Comparison of ENCODE assay signal across 8 cellular contexts in the genomic region with DNA sequence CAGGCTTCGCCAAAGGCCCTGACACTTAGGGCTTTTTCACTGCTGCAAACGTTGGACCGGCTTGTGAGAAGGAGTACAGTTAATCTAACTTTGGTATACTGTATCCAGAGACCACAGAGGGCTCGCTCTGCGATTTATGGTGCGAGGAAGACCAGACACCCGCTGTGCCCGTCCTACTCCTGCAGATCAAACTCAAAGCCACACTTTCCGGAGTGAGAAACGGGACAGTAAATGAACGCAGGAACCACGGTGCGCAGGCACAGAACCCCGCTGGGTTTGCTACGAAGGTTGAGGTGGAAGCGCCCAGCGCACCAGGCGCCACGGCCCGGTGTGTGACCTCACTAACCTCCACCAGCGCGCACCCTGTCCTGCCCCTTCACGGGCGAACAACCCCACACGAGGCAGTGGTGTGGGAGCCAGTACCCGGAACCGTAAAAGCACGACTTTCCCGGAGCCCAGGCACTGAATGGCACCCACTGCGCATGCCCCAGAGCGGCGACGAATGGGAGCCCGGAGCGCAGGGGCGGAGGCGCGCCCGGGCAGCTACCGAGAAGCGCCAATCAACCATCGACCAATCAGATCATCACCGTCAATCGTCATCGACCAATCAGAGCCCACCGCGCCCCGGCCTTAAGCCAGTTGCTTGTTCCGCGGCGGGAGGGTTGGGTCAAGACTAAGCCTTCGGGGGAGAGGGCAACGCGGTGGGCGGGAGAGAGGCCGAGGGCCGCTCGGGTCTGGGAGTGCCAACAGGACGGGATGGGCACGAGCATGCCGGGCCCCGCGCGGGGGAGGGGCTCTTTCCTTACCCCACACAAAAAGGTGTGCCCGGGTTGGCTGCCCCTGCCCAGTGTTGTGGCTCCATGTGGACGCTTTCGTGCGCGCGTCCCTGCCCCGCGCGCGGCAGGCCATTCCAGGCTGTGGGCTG. TPM values are rescaled to one million over a fixed set of nuclear protein-coding genes. Genes with fewer than 3 reads are reported as not detected.
DNase-seq lines count a peak whose midpoint lies in the region; ATAC-seq and TF ChIP-seq lines count a peak whose summit lies in the region.

No MANE protein-coding gene starts in this region.

- DNase-seq in AG08396 (ENCODE audit: low spot score) (peak; percentile 98), NCI-H2227 treated with DMSO at 0.1 percent for 48 hours (lab: John Stamatoyannopoulos, UW) (peak; percentile 99), WTC11 (ENCODE audit: low spot score) (peak; percentile 88), caudate nucleus (lab: John Stamatoyannopoulos, UW) (peak; percentile 7 to 92 (median 81)), iris pigment epithelial cell (ENCODE audit: low read depth) (peak; percentile 91), spleen (peak; percentile 94)

- CTCF ChIA-PET in WTC11 (lab: Charles Lee): interaction anchor here (0.6 to 1.0 kb wide), 7 partner anchors 11 to 142 kb away, joined by 3 to 5 read pairs (median 3); no protein-coding TSS in a partner anchor

- H3K36me3 ChIP-seq in spleen: no peaks in the 10 kb centered on the region

- in situ Hi-C loops in GM18951 (cut with MboI; ENCODE audit: low sequenced_read_pairs, unreplicated experiment): no loop called here

- no peaks in the 10 kb centered on the region for H3K9me3 ChIP-seq in spleen

- TF ChIP-seq CTCF in WTC11 (IDR thresholded peaks at IDR 0.05) (no peak), spleen (IDR thresholded peaks at IDR 0.05 in 8 of 11, conservative IDR thresholded peaks at IDR 0.05 in 3 of 11) (no peak)

- no peak overlapping the region for H3K27ac Mint-ChIP-seq in WTC11

- no peaks in the 10 kb centered on the region for H3K9me3 Mint-ChIP-seq in WTC11

- peak overlapping the region; percentile 84 for H3K4me3 Mint-ChIP-seq in WTC11

- H3K27me3 Mint-ChIP-seq in WTC11 (ENCODE audit: low read depth): no peaks in the 10 kb centered on the region

- intact Hi-C loops in spleen (cut with DNase I; ENCODE audit: low total_unique reads): no loop called here

- H3K27ac ChIP-seq in caudate nucleus (ENCODE audit: low read depth, low read length) (peak overlapping the region; percentile 54), spleen (peak overlapping the region; percentile 55 to 89 (median 78))

- WGBS in spleen, 5 donors: 0 to 49% (median 1%) methylated on average over 2 to 74 of the region's 74 CpGs

- no peaks in the 10 kb centered on the region for H3K36me3 Mint-ChIP-seq in WTC11

- H3K4me1 ChIP-seq in spleen: peaks cover 0 to 16% (median 10%) of the 10 kb centered on the region in 6 donors

- peak; percentile 75 for TF ChIP-seq POLR2A in GM18951 (IDR thresholded peaks at IDR 0.05; ENCODE audit: extremely low read depth, insufficient read depth, insufficient read length)
- TF ChIP-seq POLR2A in spleen (IDR thresholded peaks at IDR 0.05): peak in 2 of 3 donors; percentile 51 to 55

- H3K4me3 ChIP-seq in spleen: peak overlapping the region; percentile 40 to 77 (median 51)

- H3K4me1 Mint-ChIP-seq in WTC11: peaks cover 3% of the 10 kb centered on the region; the same call in 1 of the 2 replicates

- POLR2A ChIA-PET in WTC11 (lab: Charles Lee): interaction anchor here (0.6 kb wide), 1 partner anchor 11 kb away, joined by 3 read pairs; no protein-coding TSS in a partner anchor

- no peaks in the 10 kb centered on the region for H3K27me3 ChIP-seq in spleen (replicated peaks in 1 of 7)

- ATAC-seq in HG03175 (IDR thresholded peaks at IDR 0.05; ENCODE audit: unreplicated experiment) (peak; percentile 95), WTC11 (peak; percentile 97)

TF ChIP-seq in WTC11, 78 proteins besides CTCF, POLR2A, EP300 and RAD21:
- TF ChIP-seq FOXJ3 (CRISPR knock-in tag; IDR thresholded peaks at IDR 0.05; ENCODE audit: borderline replicate concordance): no peak
- TF ChIP-seq, protein P1, sequence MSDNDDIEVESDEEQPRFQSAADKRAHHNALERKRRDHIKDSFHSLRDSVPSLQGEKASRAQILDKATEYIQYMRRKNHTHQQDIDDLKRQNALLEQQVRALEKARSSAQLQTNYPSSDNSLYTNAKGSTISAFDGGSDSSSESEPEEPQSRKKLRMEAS (CRISPR knock-in tag; IDR thresholded peaks at IDR 0.05): peak; percentile 49
- TF ChIP-seq NFYB (CRISPR knock-in tag; conservative IDR thresholded peaks at IDR 0.05; ENCODE audit: low read depth): peak; percentile 94

RNA-seq across cellular contexts. Expression of gene WDR45, which starts 21.3 kb away (rescaled TPM):
- total RNA-seq in WTC11 (2021) (20.0 to 23.9 TPM (median 21.4 TPM) in 3 replicates), spleen (100 to 1,000 TPM in 1 of 7 donors, 10 to 100 TPM in 6; 59.3 to 123 (median 64.7) TPM)
- polyA plus RNA-seq in spleen: 100 to 1,000 TPM in 1 of 3 donors, 10 to 100 TPM in 2; 49.3 to 122 (median 95.4) TPM

RNA-seq across cellular contexts. Expression of gene GPKOW, which starts 22.6 kb away (rescaled TPM):
- 18.5 to 19.9 TPM (median 19.0 TPM) in 3 replicates for total RNA-seq in WTC11 (2021)
- total RNA-seq in spleen: 10 to 100 TPM; 17.6 to 23.9 (median 19.2) TPM
- polyA plus RNA-seq in spleen: 10 to 100 TPM in 2 of 3 donors, 1 to 10 TPM in 1; 8.7 to 15.3 (median 11.6) TPM

RNA-seq across cellular contexts. Expression of gene PRAF2, which starts 27.2 kb away (rescaled TPM):
- total RNA-seq in WTC11 (2021): 14.8 to 16.1 TPM (median 15.0 TPM) in 3 replicates
- 10 to 100 TPM; 15.4 to 23.7 (median 18.9) TPM for total RNA-seq in spleen
- polyA plus RNA-seq in spleen: 10 to 100 TPM; 15.9 to 17.9 (median 16.0) TPM

RNA-seq across cellular contexts. Expression of gene CCDC120, which starts 42.2 kb away (rescaled TPM):
- total RNA-seq in WTC11 (2021) (13.0 to 15.2 TPM (median 14.4 TPM) in 3 replicates), spleen (1 to 10 TPM; 4.8 to 8.6 (median 7.1) TPM)
- 1 to 10 TPM; 1.1 to 2.5 (median 1.4) TPM for polyA plus RNA-seq in spleen

RNA-seq across cellular contexts. Expression of gene TFE3, which starts 57.8 kb away (rescaled TPM):
- total RNA-seq in WTC11 (2021): 46.4 to 51.2 TPM (median 50.0 TPM) in 3 replicates
- total RNA-seq in spleen: 10 to 100 TPM; 47.1 to 79.1 (median 64.9) TPM
- 10 to 100 TPM; 16.0 to 35.8 (median 18.7) TPM for polyA plus RNA-seq in spleen

Comparison
In these comparisons a context has a peak if more than half of its experiments do, and no peak if none do; other contexts are left out.
1. Peak in every context shown above with its lines: DNase-seq, ATAC-seq, H3K4me3 ChIP-seq and H3K27ac ChIP-seq.